25 cellular contexts compared by ENCODE assay signal in genomic region chr17:82926716-82927115, GRCh38.
"Had no signal": no experiment of that assay in that cellular context is flagged by ENCODE, and none has a peak within 500 bp of the region (broad histone marks: within the 10 kb centered on the region; RNA-seq: fewer than 3 reads in every experiment).

No MANE protein-coding gene starts in this region.

- H3K4me1 Mint-ChIP-seq: memory B cell had no signal

- H3K27ac ChIP-seq: colonic mucosa, gastroesophageal sphincter, hepatocyte, parathyroid adenoma, skin epidermis, testis, transverse colon had no signal

- H3K27me3 Mint-ChIP-seq: memory B cell; naive thymus-derived CD8-positive, alpha-beta T cell had no signal

- H3K4me2 ChIP-seq: hepatocyte had no signal

- H3K79me2 ChIP-seq: hepatocyte had no signal

- ATAC-seq: activated naive CD4-positive, alpha-beta T cell treated with anti-CD3 and anti-CD28 coated beads, Interleukin-2, amount 50 U/mL, for 72 hours; activated T-cell treated with anti-CD3 and anti-CD28 coated beads, Interleukin-2, amount 50 U/mL, for 72 hours; gastroesophageal sphincter; left cardiac atrium; naive thymus-derived CD8-positive, alpha-beta T cell; sciatic nerve had no signal

- H3K4me1 ChIP-seq: colonic mucosa, parathyroid adenoma, testis, transverse colon had no signal

- H3K27me3 ChIP-seq: colonic mucosa, gastroesophageal sphincter, hepatocyte, testis, transverse colon had no signal

- H3K9me3 Mint-ChIP-seq: activated naive CD4-positive, alpha-beta T cell treated with anti-CD3 and anti-CD28 coated beads, Interleukin-2, amount 50 U/mL, for 72 hours; activated T-cell treated with anti-CD3 and anti-CD28 coated beads, Interleukin-2, amount 50 U/mL, for 72 hours; memory B cell; naive thymus-derived CD8-positive, alpha-beta T cell had no signal

- H3K27ac Mint-ChIP-seq: activated T-cell treated with anti-CD3 and anti-CD28 coated beads, Interleukin-2, amount 50 U/mL, for 72 hours; memory B cell; naive thymus-derived CD8-positive, alpha-beta T cell had no signal

- H3K4me3 ChIP-seq: colonic mucosa, gastroesophageal sphincter, hepatocyte, skin epidermis, testis, transverse colon had no signal

- H3K9ac ChIP-seq: parathyroid adenoma had no signal

- H3K4me3 Mint-ChIP-seq: activated T-cell treated with anti-CD3 and anti-CD28 coated beads, Interleukin-2, amount 50 U/mL, for 72 hours; memory B cell; naive thymus-derived CD8-positive, alpha-beta T cell had no signal

- H3K9me3 ChIP-seq: colonic mucosa, gastroesophageal sphincter, testis, transverse colon had no signal

- FAIRE-seq: endothelial cell of umbilical vein had no signal

- H3K36me3 ChIP-seq: colonic mucosa had no signal

- DNase-seq: activated CD4-positive, alpha-beta T cell treated with anti-CD3 and anti-CD28 coated beads for 4 hours; activated CD4-positive, alpha-beta T cell treated with anti-CD3 and anti-CD28 coated beads, Interleukin-2, amount 50 U/mL, for 4 hours; activated naive CD4-positive, alpha-beta T cell; activated T-cell treated with anti-CD3 and anti-CD28 coated beads for 4 hours; activated T-cell treated with anti-CD3 and anti-CD28 coated beads, Interleukin-2, amount 50 U/mL, for 72 hours; colonic mucosa; islet precursor cell; left cardiac atrium; midbrain; occipital lobe; stimulated activated CD4-positive, alpha-beta T cell treated with anti-CD3 and anti-CD28 coated beads, Interleukin-1b, Interleukin-23, amount 100 ng/mL, for 48 hours; stimulated activated CD4-positive, alpha-beta T cell treated with anti-CD3 and anti-CD28 coated beads, Interleukin-4, amount 100 ng/mL, for 4 hours; stimulated activated CD8-positive, alpha-beta memory T cell treated with anti-CD3 and anti-CD28 coated beads, Interleukin-4, amount 100 ng/mL, for 48 hours; stimulated activated naive CD4-positive, alpha-beta T cell; testis; transverse colon had no signal

- H2AFZ ChIP-seq: hepatocyte, parathyroid adenoma had no signal
